Comparison of ENCODE assay signal across 1 cellular context in the genomic region with DNA sequence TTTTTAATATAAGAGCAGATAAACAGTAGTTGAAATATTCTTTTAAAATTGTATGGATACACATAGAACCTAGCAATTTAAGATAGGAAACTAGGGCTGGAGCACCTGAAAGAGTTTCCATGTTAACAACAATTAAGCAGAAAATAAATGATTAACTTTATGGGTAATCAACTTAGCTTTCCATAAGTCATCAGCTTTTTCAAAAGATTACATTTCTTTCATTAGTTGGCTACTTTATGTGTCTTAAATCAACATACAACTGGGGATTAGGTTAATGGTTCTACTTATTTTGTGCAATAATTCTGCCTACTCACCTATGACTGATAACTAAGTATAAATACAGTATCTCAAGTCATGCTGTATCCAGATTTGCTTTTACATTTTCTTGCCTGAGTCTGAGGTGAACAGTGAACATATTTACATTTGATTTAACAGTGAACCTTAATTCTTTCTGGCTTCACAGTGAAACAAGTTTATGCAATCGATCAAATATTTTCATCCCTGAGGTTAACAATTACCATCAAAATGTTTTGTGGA.
TF ChIP-seq lines count a peak whose summit lies in the region.

A gene with protein sequence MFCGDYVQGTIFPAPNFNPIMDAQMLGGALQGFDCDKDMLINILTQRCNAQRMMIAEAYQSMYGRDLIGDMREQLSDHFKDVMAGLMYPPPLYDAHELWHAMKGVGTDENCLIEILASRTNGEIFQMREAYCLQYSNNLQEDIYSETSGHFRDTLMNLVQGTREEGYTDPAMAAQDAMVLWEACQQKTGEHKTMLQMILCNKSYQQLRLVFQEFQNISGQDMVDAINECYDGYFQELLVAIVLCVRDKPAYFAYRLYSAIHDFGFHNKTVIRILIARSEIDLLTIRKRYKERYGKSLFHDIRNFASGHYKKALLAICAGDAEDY (plus strand): TSS at position 362 of the 537 bp plus-strand sequence. CDS start 164 bp downstream, at position 526.

TF ChIP-seq in HCT116, 20 proteins besides CTCF, POLR2A, EP300 and RAD21 (continued from another document):
- TF ChIP-seq SP1 (IDR thresholded peaks at IDR 0.05; ENCODE audit: low read depth): no peak
- no peak for TF ChIP-seq ZFX (IDR thresholded peaks at IDR 0.05)
- no peak for TF ChIP-seq ZNF274 (IDR thresholded peaks at IDR 0.05; ENCODE audit: low read depth, low read length)
- TF ChIP-seq SIN3A (IDR thresholded peaks at IDR 0.05; ENCODE audit: low read depth): no peak
- TF ChIP-seq YY1 (IDR thresholded peaks at IDR 0.05; ENCODE audit: extremely low read depth, insufficient replicate concordance, low read depth, low read length): no peak
- TF ChIP-seq REST (IDR thresholded peaks at IDR 0.05; ENCODE audit: low read depth): no peak
- no peak for TF ChIP-seq TCF7L2 (IDR thresholded peaks at IDR 0.05; ENCODE audit: borderline replicate concordance, extremely low read depth, insufficient read depth, insufficient read length)
